7 cellular contexts compared by ENCODE assay signal in the genomic region with DNA sequence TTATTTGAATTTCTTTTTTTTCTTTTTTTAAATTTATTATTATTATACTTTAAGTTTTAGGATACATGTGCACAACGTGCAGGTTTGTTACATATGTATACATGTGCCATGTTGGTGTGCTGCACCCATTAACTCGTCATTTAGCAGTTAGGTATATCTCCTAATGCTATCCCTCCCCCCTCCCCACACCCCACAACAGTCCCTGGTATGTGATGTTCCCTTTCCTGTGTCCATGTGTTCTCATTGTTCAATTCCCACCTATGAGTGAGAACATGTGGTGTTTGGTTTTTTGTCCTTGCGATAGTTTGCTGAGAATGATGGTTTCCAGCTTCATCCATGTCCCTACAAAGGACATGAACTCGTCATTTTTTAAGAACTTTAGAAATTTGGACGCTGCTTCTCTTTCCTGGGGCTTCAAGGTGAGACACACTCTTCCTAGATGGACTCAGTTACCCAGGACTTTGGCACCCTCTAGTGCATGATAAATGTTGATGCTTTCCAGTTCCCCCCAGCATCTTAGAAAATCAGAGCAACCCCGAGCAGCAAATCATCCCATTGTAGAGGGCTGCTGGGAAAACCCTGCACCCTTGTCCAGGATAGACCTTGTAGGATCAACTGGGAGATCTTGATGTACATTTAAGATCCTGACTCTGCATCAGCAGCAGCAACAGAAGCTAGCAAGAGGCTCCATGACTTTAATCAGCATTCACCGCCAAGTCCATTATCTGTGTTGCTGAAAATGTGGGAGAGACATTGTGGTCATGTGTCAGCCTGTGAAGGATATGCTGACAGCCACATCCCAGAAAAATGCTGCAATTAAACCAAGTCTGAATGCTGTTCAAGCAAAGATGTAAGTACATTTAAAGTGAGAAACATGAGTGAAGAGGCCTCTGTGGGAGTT.
A peak's percentile ranks its signal among the peaks of the same experiment; 100 is the strongest.
DNase-seq lines count a peak whose midpoint lies in the region; ATAC-seq and TF ChIP-seq lines count a peak whose summit lies in the region.
"Not testable (repeated sequence)": the region's sequence is repeated elsewhere in the genome, so short reads cannot be mapped to it uniquely, and the experiment has no call there.

No MANE protein-coding gene starts in this region.

- H3K36me3 ChIP-seq in GM06990 (ENCODE audit: control insufficient read depth, insufficient read depth, low read length); right lobe of liver: not testable (repeated sequence)

- not testable (repeated sequence) for DNase-seq in GM06990 (ENCODE audit: extremely low read depth, insufficient read length); right lobe of liver
- peak; percentile 9 for DNase-seq in NCI-H1092 treated with DMSO at 0.1 percent for 48 hours (lab: John Stamatoyannopoulos, UW)
- peak; percentile 85 for DNase-seq in NCI-H82 treated with DMSO at 0.1 percent for 48 hours (lab: John Stamatoyannopoulos, UW; ENCODE audit: unreplicated experiment)
- DNase-seq in foreskin keratinocyte, result peak in 1 of 2 donors; percentile 2

- not testable (repeated sequence) for H3K27me3 ChIP-seq in GM06990 (replicated peaks; ENCODE audit: control insufficient read depth, insufficient read depth, low read length); foreskin keratinocyte; right lobe of liver

- ATAC-seq in HG02759 (IDR thresholded peaks at IDR 0.05; ENCODE audit: unreplicated experiment), result peak; percentile 56
- not testable (repeated sequence) for ATAC-seq in foreskin keratinocyte
- peak; percentile 68 to 81 (median 78) for ATAC-seq in right lobe of liver

- not testable (repeated sequence) for H3K9me3 ChIP-seq in right lobe of liver

- 29% methylated on average over 7 of the region's 7 CpGs for WGBS in right lobe of liver (ENCODE audit: insufficient coverage, low coverage, low lambda C conversion rate, missing lambda C conversion rate)

- intact Hi-C loops in right lobe of liver (cut with DNase I), result not testable (repeated sequence)

- not testable (repeated sequence) for TF ChIP-seq POLR2A in right lobe of liver (IDR thresholded peaks at IDR 0.05)

- not testable (repeated sequence) for H3K4me3 ChIP-seq in GM06990 (replicated peaks; ENCODE audit: low read depth, low read length); right lobe of liver

- not testable (repeated sequence) for H3K4me1 ChIP-seq in foreskin keratinocyte, right lobe of liver

- TF ChIP-seq CTCF in GM06990 (IDR thresholded peaks at IDR 0.05; ENCODE audit: insufficient read depth, low read length, poor library complexity, severe bottlenecking), result peak; percentile 44
- TF ChIP-seq CTCF in VCaP (conservative IDR thresholded peaks at IDR 0.05), result peak; percentile 77
- peak; percentile 19 for TF ChIP-seq CTCF in foreskin keratinocyte (conservative IDR thresholded peaks at IDR 0.05)
- peak; percentile 33 to 48 (median 38) for TF ChIP-seq CTCF in right lobe of liver (IDR thresholded peaks at IDR 0.05)

- not testable (repeated sequence) for H3K27ac ChIP-seq in VCaP, foreskin keratinocyte, right lobe of liver

Comparison
In these comparisons a context has a peak if more than half of its experiments do, and no peak if none do; other contexts are left out.
1. CTCF ChIP-seq: peak in every context shown above with its lines; median percentile 77 in VCaP; 44 in GM06990; 38 in right lobe of liver; 19 in foreskin keratinocyte.